Comparison of ENCODE assay signal across 3 cellular contexts in the genomic region with DNA sequence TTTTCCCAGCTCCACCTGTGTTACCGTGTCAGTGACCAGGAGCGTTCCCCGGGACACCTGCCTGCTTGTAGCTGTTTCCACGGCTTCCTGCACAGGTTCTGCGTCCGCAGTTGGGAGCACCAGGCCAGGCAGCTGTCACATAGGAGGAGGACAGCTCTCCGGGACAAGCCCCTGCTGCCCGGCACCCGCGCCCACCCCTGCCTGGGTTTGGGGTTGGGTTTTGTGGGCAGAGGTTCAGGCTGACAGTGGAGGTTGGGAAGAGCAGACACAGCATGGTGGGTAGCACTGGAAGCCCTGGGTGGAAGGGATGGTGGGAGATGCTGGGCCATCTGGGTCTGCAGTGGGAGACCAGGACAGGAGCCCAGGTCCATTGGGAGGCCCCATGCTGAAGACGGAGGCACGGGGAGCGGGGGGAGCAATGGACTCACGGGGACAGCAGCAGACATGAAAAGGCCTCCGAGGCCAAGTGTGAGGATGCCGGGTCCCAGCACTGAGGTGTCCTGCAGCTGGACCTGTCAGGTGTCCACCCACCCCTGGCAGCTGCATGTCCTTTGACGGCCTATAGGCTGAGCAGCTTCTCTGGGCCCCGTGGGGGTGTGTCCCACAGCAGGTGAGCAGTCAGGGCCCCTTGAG. TPM values are rescaled to one million over a fixed set of nuclear protein-coding genes. Genes with fewer than 3 reads are reported as not detected.
"Had no signal": no experiment of that assay in that cellular context is flagged by ENCODE, and none has a peak within 500 bp of the region (broad histone marks: within the 10 kb centered on the region; RNA-seq: fewer than 3 reads in every experiment).

No MANE protein-coding gene starts in this region.

RNA-seq across cellular contexts. Expression of a gene that starts 2.8 kb away (rescaled TPM):
- total RNA-seq: activated CD4-positive, alpha-beta memory T cell treated with anti-CD3 and anti-CD28 coated beads, Interleukin-2, amount 10 ng/mL, durations not matched to agents 7 days and 5 days; activated CD4-positive, alpha-beta T cell treated with anti-CD3 and anti-CD28 coated beads, Interleukin-2, amount 10 ng/mL, durations not matched to agents 24 days and 14 days; T-helper 1 cell treated with Interleukin-12 subunit alpha and Interleukin-12 subunit beta and Interleukin-4 antibody, amounts not matched to agents 30 ng/mL and 1 ng/mL, for 36 hours had no signal
